ENCODE assay signal across 22 cellular contexts in genomic region chr20:57097245-57097935, GRCh38.
DNase-seq lines count a peak whose midpoint lies in the region; ATAC-seq, FAIRE-seq and TF ChIP-seq lines count a peak whose summit lies in the region.
"Had no signal": no experiment of that assay in that cellular context is flagged by ENCODE, and none has a peak within 500 bp of the region (broad histone marks: within the 10 kb centered on the region; RNA-seq: fewer than 3 reads in every experiment).

No MANE protein-coding gene starts in this region.

- no peaks in the 10 kb centered on the region for H3K9me3 ChIP-seq in left ventricle myocardium inferior (replicated peaks)
- H3K9me3 ChIP-seq: BE2C had no signal

- H3K4me1 Mint-ChIP-seq in glutamatergic neuron (ENCODE audit: low read depth, unreplicated experiment), result peaks cover 7% of the 10 kb centered on the region

- TF ChIP-seq CTCF in left ventricle myocardium inferior (IDR thresholded peaks at IDR 0.05; ENCODE audit: borderline replicate concordance) (no peak), glutamatergic neuron (IDR thresholded peaks at IDR 0.05; ENCODE audit: partially characterized antibody, unreplicated experiment) (no peak)

- no peak overlapping the region for H3K27ac ChIP-seq in left ventricle myocardium inferior (replicated peaks)

- peaks cover 4% of the 10 kb centered on the region for H3K27me3 Mint-ChIP-seq in glutamatergic neuron (ENCODE audit: unreplicated experiment)

- H3K27ac Mint-ChIP-seq in glutamatergic neuron (ENCODE audit: unreplicated experiment), result peak overlapping the region; percentile 52
- H3K27ac Mint-ChIP-seq: CD4-positive, alpha-beta T cell had no signal

- no peak for DNase-seq in Right ventricle myocardium superior
- DNase-seq in left ventricle myocardium inferior, result no peak
- DNase-seq in glutamatergic neuron, result no peak
- peak; percentile 38 for DNase-seq in posterior vena cava (ENCODE audit: low spot score)
- DNase-seq in activated CD4-positive, CD25-positive, alpha-beta regulatory T cell treated with anti-CD3 and anti-CD28 coated beads, Interleukin-2, amount 50 U/mL, for 72 hours, result no peak
- no peak for DNase-seq in urothelium cell line (ENCODE audit: low spot score)
- no peak for DNase-seq in COR-L47 (lab: John Stamatoyannopoulos, UW)
- DNase-seq: 8988T; BE2C; CD4-positive, alpha-beta T cell; GDM1; GOT3; KG1; NCI-H1417 treated with DMSO at 0.1 percent for 48 hours; NCI-H1930; NCI-H2171; SHP77 had no signal

- ATAC-seq in Right ventricle myocardium superior (ENCODE audit: poor library complexity) (peak; percentile 83), GM19397 (IDR thresholded peaks at IDR 0.05; ENCODE audit: unreplicated experiment) (no peak)
- ATAC-seq: GM12878, HepG2, Panc1 had no signal

- H3K9me3 Mint-ChIP-seq in glutamatergic neuron (ENCODE audit: unreplicated experiment), result peaks cover 3% of the 10 kb centered on the region
- H3K9me3 Mint-ChIP-seq: CD4-positive, alpha-beta T cell had no signal

- H3K27me3 ChIP-seq in left ventricle myocardium inferior (ENCODE audit: low read depth), result peaks cover 3% of the 10 kb centered on the region
- H3K27me3 ChIP-seq: BE2C had no signal

- intact Hi-C loops in Right ventricle myocardium superior (cut with DNase I) (loop anchor here (10.0 kb wide), 1 partner anchor 157 kb away; no protein-coding TSS in a partner anchor), left ventricle myocardium inferior (cut with micrococcal nuclease) (no loop called here), posterior vena cava (cut with DNase I) (no loop called here)

- no peaks in the 10 kb centered on the region for H3K36me3 ChIP-seq in left ventricle myocardium inferior
- H3K36me3 ChIP-seq: BE2C had no signal

- H3K4me1 ChIP-seq in left ventricle myocardium inferior, result peaks cover 1% of the 10 kb centered on the region
- H3K4me1 ChIP-seq: BE2C had no signal

- H3K36me3 Mint-ChIP-seq in glutamatergic neuron (ENCODE audit: unreplicated experiment), result no peaks in the 10 kb centered on the region

- no peak for FAIRE-seq in urothelium cell line (lab: Jason Lieb, UNC)
- FAIRE-seq: GM12878, GM18507, HepG2 had no signal

- no peak overlapping the region for H3K4me3 ChIP-seq in left ventricle myocardium inferior
- H3K4me3 ChIP-seq: GM12878 had no signal

- no peak overlapping the region for H3K4me3 Mint-ChIP-seq in glutamatergic neuron (ENCODE audit: unreplicated experiment)
- H3K4me3 Mint-ChIP-seq: CD4-positive, alpha-beta T cell had no signal
